ENCODE assay signal across 36 cellular contexts in genomic region chr12:46698003-46698402, GRCh38.
"Had no signal": no experiment of that assay in that cellular context is flagged by ENCODE, and none has a peak within 500 bp of the region (broad histone marks: within the 10 kb centered on the region; RNA-seq: fewer than 3 reads in every experiment).

No MANE protein-coding gene starts in this region.

- H3K27me3 ChIP-seq: adrenal gland, body of pancreas, brain microvascular endothelial cell, breast epithelium had no signal

- H3K36me3 ChIP-seq: adrenal gland, brain microvascular endothelial cell, breast epithelium, WERI-Rb-1 had no signal

- DNase-seq: activated CD4-positive, alpha-beta memory T cell treated with anti-CD3 and anti-CD28 coated beads, Interleukin-2, amount 10 ng/mL, durations not matched to agents 7 days and 5 days; activated CD4-positive, alpha-beta T cell treated with anti-CD3 and anti-CD28 coated beads for 1 hour; activated CD4-positive, alpha-beta T cell treated with anti-CD3 and anti-CD28 coated beads for 36 hours; activated CD4-positive, alpha-beta T cell treated with anti-CD3 and anti-CD28 coated beads for 48 hours; activated CD4-positive, alpha-beta T cell treated with anti-CD3 and anti-CD28 coated beads, Interleukin-2, amount 10 ng/mL, durations not matched to agents 7 days and 5 days; activated CD4-positive, alpha-beta T cell treated with anti-CD3 and anti-CD28 coated beads, Interleukin-2, amount 50 U/mL, for 48 hours; activated CD4-positive, CD25-positive, alpha-beta regulatory T cell; activated CD8-positive, alpha-beta memory T cell treated with anti-CD3 and anti-CD28 coated beads for 24 hours; activated CD8-positive, alpha-beta memory T cell treated with anti-CD3 and anti-CD28 coated beads, Interleukin-2, amount 10 ng/mL, durations not matched to agents 7 days and 5 days; activated CD8-positive, alpha-beta memory T cell treated with anti-CD3 and anti-CD28 coated beads, Interleukin-2, amount 50 U/mL, for 48 hours; activated CD8-positive, alpha-beta T cell treated with anti-CD3 and anti-CD28 coated beads, Interleukin-2, amount 10 ng/mL, durations not matched to agents 7 days and 5 days; activated effector memory CD4-positive, alpha-beta T cell treated with Interleukin-2 at 50 U/mL for 16 hours; activated gamma-delta T cell; activated naive CD4-positive, alpha-beta T cell treated with anti-CD3 and anti-CD28 coated beads, Interleukin-2, amount 10 ng/mL, durations not matched to agents 7 days and 5 days; activated naive CD4-positive, alpha-beta T cell treated with Interleukin-2 at 50 U/mL for 16 hours; activated naive CD8-positive, alpha-beta T cell treated with anti-CD3 and anti-CD28 coated beads, Interleukin-2, amount 10 ng/mL, durations not matched to agents 7 days and 5 days; activated naive CD8-positive, alpha-beta T cell treated with anti-CD3 and anti-CD28 coated beads, Interleukin-2, amount 50 U/mL, for 24 hours; activated T-cell treated with anti-CD3 and anti-CD28 coated beads, Interleukin-2, amount 50 U/mL, for 24 hours; activated T-cell treated with anti-CD3 and anti-CD28 coated beads, Interleukin-2, amount 50 U/mL, for 48 hours; adrenal gland; amniotic stem cell; aorta; body of pancreas; brain microvascular endothelial cell; central memory CD4-positive, alpha-beta T cell; T-helper 2 cell; T-helper 9 cell; WERI-Rb-1 had no signal

- H3K4me1 Mint-ChIP-seq: activated CD4-positive, alpha-beta memory T cell treated with anti-CD3 and anti-CD28 coated beads, Interleukin-2, amount 10 ng/mL, durations not matched to agents 7 days and 5 days; activated CD4-positive, alpha-beta T cell treated with anti-CD3 and anti-CD28 coated beads for 36 hours; activated CD4-positive, alpha-beta T cell treated with anti-CD3 and anti-CD28 coated beads, Interleukin-2, amount 10 ng/mL, durations not matched to agents 7 days and 5 days; activated CD8-positive, alpha-beta memory T cell treated with anti-CD3 and anti-CD28 coated beads, Interleukin-2, amount 10 ng/mL, durations not matched to agents 7 days and 5 days; activated naive CD4-positive, alpha-beta T cell treated with anti-CD3 and anti-CD28 coated beads, Interleukin-2, amount 10 ng/mL, durations not matched to agents 7 days and 5 days; activated naive CD4-positive, alpha-beta T cell treated with anti-CD3 and anti-CD28 coated beads, Interleukin-2, amount 50 U/mL, for 24 hours; activated naive CD8-positive, alpha-beta T cell treated with anti-CD3 and anti-CD28 coated beads, Interleukin-2, amount 10 ng/mL, durations not matched to agents 7 days and 5 days; activated naive CD8-positive, alpha-beta T cell treated with anti-CD3 and anti-CD28 coated beads, Interleukin-2, amount 50 U/mL, for 24 hours; WTC11 had no signal

- H3K36me3 Mint-ChIP-seq: activated CD8-positive, alpha-beta memory T cell treated with anti-CD3 and anti-CD28 coated beads, Interleukin-2, amount 10 ng/mL, durations not matched to agents 7 days and 5 days; activated naive CD4-positive, alpha-beta T cell treated with anti-CD3 and anti-CD28 coated beads, Interleukin-2, amount 10 ng/mL, durations not matched to agents 7 days and 5 days had no signal

- H3K4me3 Mint-ChIP-seq: activated CD4-positive, alpha-beta memory T cell treated with anti-CD3 and anti-CD28 coated beads, Interleukin-2, amount 10 ng/mL, durations not matched to agents 7 days and 5 days; activated CD4-positive, alpha-beta T cell treated with anti-CD3 and anti-CD28 coated beads for 36 hours; activated CD4-positive, alpha-beta T cell treated with anti-CD3 and anti-CD28 coated beads, Interleukin-2, amount 10 ng/mL, durations not matched to agents 7 days and 5 days; activated CD8-positive, alpha-beta memory T cell treated with anti-CD3 and anti-CD28 coated beads, Interleukin-2, amount 10 ng/mL, durations not matched to agents 7 days and 5 days; activated CD8-positive, alpha-beta T cell treated with anti-CD3 and anti-CD28 coated beads, Interleukin-2, amount 10 ng/mL, durations not matched to agents 7 days and 5 days; activated naive CD4-positive, alpha-beta T cell treated with anti-CD3 and anti-CD28 coated beads, Interleukin-2, amount 10 ng/mL, durations not matched to agents 7 days and 5 days; activated naive CD4-positive, alpha-beta T cell treated with anti-CD3 and anti-CD28 coated beads, Interleukin-2, amount 50 U/mL, for 24 hours; activated naive CD8-positive, alpha-beta T cell; activated naive CD8-positive, alpha-beta T cell treated with anti-CD3 and anti-CD28 coated beads, Interleukin-2, amount 10 ng/mL, durations not matched to agents 7 days and 5 days; activated naive CD8-positive, alpha-beta T cell treated with anti-CD3 and anti-CD28 coated beads, Interleukin-2, amount 50 U/mL, for 24 hours; activated T-cell treated with anti-CD3 and anti-CD28 coated beads, Interleukin-2, amount 50 U/mL, for 24 hours; T-helper 1 cell treated with Interleukin-12 subunit alpha and Interleukin-12 subunit beta and Interleukin-4 antibody, amounts not matched to agents 30 μg/mL and 1 μg/mL, for 36 hours; T-helper 2 cell treated with Interferon-gamma antibody and Interleukin-4, amounts not matched to agents 5 μg/mL and 100 μg/mL, for 36 hours; WTC11 had no signal

- H3K27ac ChIP-seq: adrenal gland, body of pancreas, brain microvascular endothelial cell, breast epithelium, WERI-Rb-1 had no signal

- H3K27ac Mint-ChIP-seq: activated CD4-positive, alpha-beta memory T cell treated with anti-CD3 and anti-CD28 coated beads, Interleukin-2, amount 10 ng/mL, durations not matched to agents 7 days and 5 days; activated CD4-positive, alpha-beta T cell treated with anti-CD3 and anti-CD28 coated beads for 36 hours; activated CD4-positive, alpha-beta T cell treated with anti-CD3 and anti-CD28 coated beads, Interleukin-2, amount 10 ng/mL, durations not matched to agents 7 days and 5 days; activated CD8-positive, alpha-beta memory T cell treated with anti-CD3 and anti-CD28 coated beads, Interleukin-2, amount 10 ng/mL, durations not matched to agents 7 days and 5 days; activated CD8-positive, alpha-beta T cell treated with anti-CD3 and anti-CD28 coated beads, Interleukin-2, amount 10 ng/mL, durations not matched to agents 7 days and 5 days; activated naive CD4-positive, alpha-beta T cell treated with anti-CD3 and anti-CD28 coated beads, Interleukin-2, amount 10 ng/mL, durations not matched to agents 7 days and 5 days; activated naive CD4-positive, alpha-beta T cell treated with anti-CD3 and anti-CD28 coated beads, Interleukin-2, amount 50 U/mL, for 24 hours; activated naive CD8-positive, alpha-beta T cell; activated naive CD8-positive, alpha-beta T cell treated with anti-CD3 and anti-CD28 coated beads, Interleukin-2, amount 10 ng/mL, durations not matched to agents 7 days and 5 days; activated naive CD8-positive, alpha-beta T cell treated with anti-CD3 and anti-CD28 coated beads, Interleukin-2, amount 50 U/mL, for 24 hours; activated T-cell treated with anti-CD3 and anti-CD28 coated beads, Interleukin-2, amount 50 U/mL, for 24 hours; activated T-helper 2 cell treated with anti-CD3 and anti-CD28 coated beads, Interferon-gamma antibody, Interleukin-2, Interleukin-4, amounts not matched to agents 10 μg/mL and 5 μg/mL and 100 μg/mL, durations not matched to agents 14 hours and 24 hours and 36 hours; T-helper 1 cell treated with Interleukin-12 subunit alpha and Interleukin-12 subunit beta and Interleukin-4 antibody, amounts not matched to agents 30 μg/mL and 1 μg/mL, for 36 hours; T-helper 2 cell treated with Interferon-gamma antibody and Interleukin-4, amounts not matched to agents 5 μg/mL and 100 μg/mL, for 36 hours; WTC11 had no signal

- H3K4me1 ChIP-seq: adrenal gland, body of pancreas, breast epithelium had no signal

- H3K27me3 Mint-ChIP-seq: activated CD8-positive, alpha-beta memory T cell treated with anti-CD3 and anti-CD28 coated beads, Interleukin-2, amount 10 ng/mL, durations not matched to agents 7 days and 5 days; activated naive CD8-positive, alpha-beta T cell; activated naive CD8-positive, alpha-beta T cell treated with anti-CD3 and anti-CD28 coated beads, Interleukin-2, amount 50 U/mL, for 24 hours; activated T-cell treated with anti-CD3 and anti-CD28 coated beads, Interleukin-2, amount 50 U/mL, for 24 hours had no signal

- ATAC-seq: activated CD4-positive, alpha-beta T cell treated with anti-CD3 and anti-CD28 coated beads for 36 hours; activated CD4-positive, CD25-positive, alpha-beta regulatory T cell treated with anti-CD3 and anti-CD28 coated beads, Interleukin-2, amount 50 U/mL, for 24 hours; activated CD8-positive, alpha-beta memory T cell treated with anti-CD3 and anti-CD28 coated beads, Interleukin-2, amount 10 ng/mL, durations not matched to agents 7 days and 5 days; activated CD8-positive, alpha-beta T cell treated with anti-CD3 and anti-CD28 coated beads, Interleukin-2, amount 10 ng/mL, durations not matched to agents 7 days and 5 days; activated naive CD8-positive, alpha-beta T cell treated with anti-CD3 and anti-CD28 coated beads, Interleukin-2, amount 50 U/mL, for 24 hours; body of pancreas; WTC11 had no signal

- H3K4me3 ChIP-seq: adrenal gland, body of pancreas, breast epithelium had no signal

- H3K9me3 ChIP-seq: adrenal gland had no signal
